ENCODE assay signal across 14 cellular contexts in the genomic region with DNA sequence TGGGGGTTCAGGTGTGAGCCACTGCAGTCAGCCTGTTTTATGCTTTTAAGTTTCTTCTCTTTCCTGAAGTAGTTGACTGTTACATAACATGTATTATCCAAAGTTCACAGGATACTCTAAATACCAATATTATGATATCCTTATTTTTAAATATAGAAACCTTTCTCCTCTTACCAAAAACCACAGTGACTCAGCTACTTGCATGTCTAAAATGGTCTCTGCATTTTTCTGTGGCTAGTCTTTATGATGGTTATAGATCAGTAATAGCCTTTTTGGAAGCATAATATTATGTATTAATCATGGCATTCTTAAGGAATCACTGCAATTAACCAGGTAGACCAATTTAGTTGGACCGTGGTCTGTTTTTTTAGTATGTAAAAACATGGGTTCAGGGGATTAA.
DNase-seq lines count a peak whose midpoint lies in the region; ATAC-seq and TF ChIP-seq lines count a peak whose summit lies in the region.
"Had no signal": no experiment of that assay in that cellular context is flagged by ENCODE, and none has a peak within 500 bp of the region (broad histone marks: within the 10 kb centered on the region; RNA-seq: fewer than 3 reads in every experiment).

No MANE protein-coding gene starts in this region.

- H3K4me3 Mint-ChIP-seq in MCF 10A (ENCODE audit: unreplicated experiment), result no peak overlapping the region
- no peak overlapping the region for H3K4me3 Mint-ChIP-seq in activated naive CD4-positive, alpha-beta T cell treated with anti-CD3 and anti-CD28 coated beads, Interleukin-2, amount 10 ng/mL, durations not matched to agents 7 days and 5 days
- H3K4me3 Mint-ChIP-seq in GM23338, result no peak overlapping the region

- no peaks in the 10 kb centered on the region for H3K36me3 ChIP-seq in breast epithelium
- H3K36me3 ChIP-seq in GM23338 (ENCODE audit: insufficient read depth), result no peaks in the 10 kb centered on the region

- H3K27ac Mint-ChIP-seq in MCF 10A (ENCODE audit: low read depth, unreplicated experiment) (no peak overlapping the region), GM23338 (no peak overlapping the region)
- H3K27ac Mint-ChIP-seq in activated naive CD4-positive, alpha-beta T cell treated with anti-CD3 and anti-CD28 coated beads, Interleukin-2, amount 10 ng/mL, durations not matched to agents 7 days and 5 days, result no peak overlapping the region

- TF ChIP-seq CTCF in MCF 10A (IDR thresholded peaks at IDR 0.05; ENCODE audit: unreplicated experiment), result no peak
- TF ChIP-seq CTCF in breast epithelium (IDR thresholded peaks at IDR 0.05), result no peak
- no peak for TF ChIP-seq CTCF in fibroblast of mammary gland (conservative IDR thresholded peaks at IDR 0.05; ENCODE audit: control insufficient read depth, insufficient read depth, low read depth, low read length)
- no peak for TF ChIP-seq CTCF in GM23338 (conservative IDR thresholded peaks at IDR 0.05; ENCODE audit: low read depth in 2 of 2)

- H3K36me3 Mint-ChIP-seq in MCF 10A (ENCODE audit: insufficient read depth, unreplicated experiment) (no peaks in the 10 kb centered on the region), GM23338 (ENCODE audit: low read depth) (no peaks in the 10 kb centered on the region)
- no peaks in the 10 kb centered on the region for H3K36me3 Mint-ChIP-seq in activated naive CD4-positive, alpha-beta T cell treated with anti-CD3 and anti-CD28 coated beads, Interleukin-2, amount 10 ng/mL, durations not matched to agents 7 days and 5 days

- ATAC-seq in GM23338, result no peak
- ATAC-seq: Panc1, right cardiac atrium had no signal

- no peak overlapping the region for H3K4me2 ChIP-seq in GM23338

- POLR2A ChIA-PET in MCF 10A (lab: Yijun Ruan, JAX), result interaction anchor here (0.6 to 1.7 kb wide), 5 partner anchors 11 to 212 kb away, joined by 3 to 6 read pairs (median 3); no protein-coding TSS in a partner anchor

- peaks cover 3% of the 10 kb centered on the region; the same call in 1 of the 2 replicates for H3K9me2 ChIP-seq in GM23338 (ENCODE audit: insufficient read depth)

- BruUV-seq in MCF 10A (replicated peaks; lab: Mats Ljungman, UMichigan), result no TSS peak

- H3F3A ChIP-seq in GM23338 (replicated peaks; ENCODE audit: low read depth), result no peaks in the 10 kb centered on the region

- H3K4me1 ChIP-seq in breast epithelium (no peaks in the 10 kb centered on the region), GM23338 (ENCODE audit: insufficient read depth) (no peaks in the 10 kb centered on the region)

- H3K4me3 ChIP-seq in breast epithelium (no peak overlapping the region), fibroblast of mammary gland (ENCODE audit: control insufficient read depth, low read depth, low read length) (no peak overlapping the region), GM23338 (no peak overlapping the region)

- CTCF ChIA-PET in MCF 10A (lab: Yijun Ruan, JAX), result interaction anchor here (0.9 to 1.3 kb wide), 3 partner anchors 19 to 197 kb away, joined by 3 read pairs; no protein-coding TSS in a partner anchor
- CTCF ChIA-PET in activated naive CD4-positive, alpha-beta T cell treated with anti-CD3 and anti-CD28 coated beads, Interleukin-2, amount 10 ng/mL, durations not matched to agents 7 days and 5 days (lab: Charles Lee), result interaction anchor here (0.7 kb wide), 1 partner anchor 75 kb away, joined by 3 read pairs; no protein-coding TSS in a partner anchor

- no peaks in the 10 kb centered on the region for H3K79me2 ChIP-seq in GM23338 (replicated peaks; ENCODE audit: insufficient read depth)

- H3K27me3 Mint-ChIP-seq in MCF 10A (ENCODE audit: insufficient read depth, unreplicated experiment) (no peaks in the 10 kb centered on the region), GM23338 (ENCODE audit: insufficient read depth, low read depth, poor library complexity) (peaks cover 2% of the 10 kb centered on the region)
- H3K27me3 Mint-ChIP-seq in activated naive CD4-positive, alpha-beta T cell treated with anti-CD3 and anti-CD28 coated beads, Interleukin-2, amount 10 ng/mL, durations not matched to agents 7 days and 5 days, result no peaks in the 10 kb centered on the region

- no peak overlapping the region for H2AFZ ChIP-seq in GM23338

- no peaks in the 10 kb centered on the region for H3K9me3 Mint-ChIP-seq in MCF 10A (ENCODE audit: unreplicated experiment)
- no peaks in the 10 kb centered on the region for H3K9me3 Mint-ChIP-seq in activated naive CD4-positive, alpha-beta T cell treated with anti-CD3 and anti-CD28 coated beads, Interleukin-2, amount 10 ng/mL, durations not matched to agents 7 days and 5 days
- no peaks in the 10 kb centered on the region for H3K9me3 Mint-ChIP-seq in GM23338

- no peak for TF ChIP-seq POLR2A in breast epithelium (IDR thresholded peaks at IDR 0.05)

- intact Hi-C loops in MCF 10A (cut with micrococcal nuclease), result no loop called here
- intact Hi-C loops in breast epithelium (cut with DNase I; ENCODE audit: low total_unique reads), result no loop called here

- H3K27ac ChIP-seq in breast epithelium, result no peak overlapping the region
- no peak overlapping the region for H3K27ac ChIP-seq in GM23338 (ENCODE audit: low read depth)

- H3K27me3 ChIP-seq in breast epithelium (no peaks in the 10 kb centered on the region), GM23338 (ENCODE audit: insufficient read depth) (no peaks in the 10 kb centered on the region)

- no peaks in the 10 kb centered on the region for H3K9me3 ChIP-seq in breast epithelium

- H3K4me1 Mint-ChIP-seq in MCF 10A (ENCODE audit: insufficient read depth, unreplicated experiment) (peaks cover 7% of the 10 kb centered on the region), GM23338 (peaks cover 7% of the 10 kb centered on the region; the same call in 2 of the 3 replicates)
- H3K4me1 Mint-ChIP-seq in activated naive CD4-positive, alpha-beta T cell treated with anti-CD3 and anti-CD28 coated beads, Interleukin-2, amount 10 ng/mL, durations not matched to agents 7 days and 5 days, result peaks cover 11% of the 10 kb centered on the region

- peak; percentile 54 for DNase-seq in MCF 10A (ENCODE audit: unreplicated experiment)
- no peak for DNase-seq in breast epithelium (ENCODE audit: low spot score in 2 of 2)
- DNase-seq in SIG-M5 (lab: John Stamatoyannopoulos, UW), result peak; percentile 64
- peak; percentile 81 for DNase-seq in fibroblast of mammary gland (ENCODE audit: low read depth)
- DNase-seq in NCI-H2107 (lab: John Stamatoyannopoulos, UW), result no peak
- DNase-seq in GF-D8 (lab: John Stamatoyannopoulos, UW), result no peak
- no peak for DNase-seq in activated naive CD4-positive, alpha-beta T cell treated with anti-CD3 and anti-CD28 coated beads, Interleukin-2, amount 10 ng/mL, durations not matched to agents 7 days and 5 days
- DNase-seq in GM23338 (ENCODE audit: low spot score), result no peak
- DNase-seq: 8988T; activated CD4-positive, alpha-beta T cell treated with anti-CD3 and anti-CD28 coated beads for 1 hour; activated gamma-delta T cell treated with Interleukin-2 at 50 U/mL for 16 hours; NCI-H1105; right cardiac atrium had no signal

- no peaks in the 10 kb centered on the region for H4K20me1 ChIP-seq in GM23338 (replicated peaks; ENCODE audit: insufficient read depth)

TF ChIP-seq in GM23338, 12 proteins besides CTCF, POLR2A, EP300 and RAD21:
- TF ChIP-seq ZNF331 (CRISPR knock-in tag; IDR thresholded peaks at IDR 0.05; ENCODE audit: low read depth) (no peak), POLR2AphosphoS5 (IDR thresholded peaks at IDR 0.05; ENCODE audit: low read depth) (no peak), EZH2 (IDR thresholded peaks at IDR 0.05; ENCODE audit: low read depth, unreplicated experiment) (no peak), STAT1 (IDR thresholded peaks at IDR 0.05; ENCODE audit: unreplicated experiment) (no peak), JUNB (IDR thresholded peaks at IDR 0.05; ENCODE audit: unreplicated experiment) (no peak), NANOG (IDR thresholded peaks at IDR 0.05; ENCODE audit: borderline replicate concordance) (no peak), CREB1 (CRISPR knock-in tag; IDR thresholded peaks at IDR 0.05; ENCODE audit: low read depth) (no peak), ZNF114 (CRISPR knock-in tag; IDR thresholded peaks at IDR 0.05) (no peak), EZH2phosphoT487 (IDR thresholded peaks at IDR 0.05; ENCODE audit: unreplicated experiment) (no peak)

Comparison
In these comparisons a context has a peak if more than half of its experiments do, and no peak if none do; other contexts are left out.
1. DNase-seq: peak in MCF 10A (single experiment), SIG-M5 (single experiment) and fibroblast of mammary gland (single experiment); none in breast epithelium (0 of 2), NCI-H2107 (single experiment), GF-D8 (single experiment), activated naive CD4-positive, alpha-beta T cell treated with anti-CD3 and anti-CD28 coated beads, Interleukin-2, amount 10 ng/mL, durations not matched to agents 7 days and 5 days (single experiment) and GM23338 (single experiment).